In the genomic region with DNA sequence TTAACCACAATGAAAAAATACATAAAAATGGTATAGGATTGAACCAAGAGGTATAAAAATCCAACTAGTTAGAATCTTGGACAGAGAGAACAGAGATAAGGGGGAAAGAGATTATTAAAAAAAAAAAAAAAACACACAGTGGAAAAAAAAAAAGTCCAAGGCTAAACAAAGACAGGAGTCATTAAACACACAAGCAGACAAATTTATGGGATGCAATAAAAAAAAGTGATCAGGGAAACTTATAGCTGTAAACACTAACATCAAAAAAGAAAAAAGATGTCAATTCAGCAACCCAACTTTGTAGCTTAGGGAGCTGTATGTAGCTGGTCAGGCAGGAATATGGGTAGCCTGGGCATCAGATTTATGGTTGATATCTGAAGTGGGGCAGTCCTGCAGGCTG, we compare ENCODE assay signal across 19 cellular contexts.
"Had no signal": no experiment of that assay in that cellular context is flagged by ENCODE, and none has a peak within 500 bp of the region (broad histone marks: within the 10 kb centered on the region; RNA-seq: fewer than 3 reads in every experiment).

No MANE protein-coding gene starts in this region.

- DNase-seq: dermis blood vessel endothelial cell; dorsolateral prefrontal cortex; effector CD4-positive, alpha-beta T cell; effector memory CD4-positive, alpha-beta T cell; foreskin keratinocyte; head of caudate nucleus; heart right ventricle; hippocampal formation; left cardiac atrium; left lung; left ventricle myocardium superior; lower lobe of right lung; mesendoderm; midbrain; naive B cell; naive thymus-derived CD8-positive, alpha-beta T cell had no signal

- H3K4me3 ChIP-seq: coronary artery, dorsolateral prefrontal cortex, esophagus muscularis mucosa, gastroesophageal sphincter, heart right ventricle, left lung, lower lobe of right lung had no signal

- H3K4me1 ChIP-seq: foreskin keratinocyte, gastroesophageal sphincter, heart right ventricle, left lung, lower lobe of right lung had no signal

- H3K27ac ChIP-seq: coronary artery, dorsolateral prefrontal cortex, esophagus muscularis mucosa, foreskin keratinocyte, gastroesophageal sphincter, heart right ventricle, left lung, lower lobe of right lung had no signal

- H3K36me3 ChIP-seq: lower lobe of right lung had no signal

- H3K27me3 ChIP-seq: dorsolateral prefrontal cortex, esophagus muscularis mucosa, foreskin keratinocyte, gastroesophageal sphincter, heart right ventricle, left lung had no signal

- ATAC-seq: foreskin keratinocyte; gastroesophageal sphincter; heart right ventricle; left cardiac atrium; left lung; left ventricle myocardium superior; lower lobe of right lung; naive thymus-derived CD8-positive, alpha-beta T cell had no signal
